In the genomic region with DNA sequence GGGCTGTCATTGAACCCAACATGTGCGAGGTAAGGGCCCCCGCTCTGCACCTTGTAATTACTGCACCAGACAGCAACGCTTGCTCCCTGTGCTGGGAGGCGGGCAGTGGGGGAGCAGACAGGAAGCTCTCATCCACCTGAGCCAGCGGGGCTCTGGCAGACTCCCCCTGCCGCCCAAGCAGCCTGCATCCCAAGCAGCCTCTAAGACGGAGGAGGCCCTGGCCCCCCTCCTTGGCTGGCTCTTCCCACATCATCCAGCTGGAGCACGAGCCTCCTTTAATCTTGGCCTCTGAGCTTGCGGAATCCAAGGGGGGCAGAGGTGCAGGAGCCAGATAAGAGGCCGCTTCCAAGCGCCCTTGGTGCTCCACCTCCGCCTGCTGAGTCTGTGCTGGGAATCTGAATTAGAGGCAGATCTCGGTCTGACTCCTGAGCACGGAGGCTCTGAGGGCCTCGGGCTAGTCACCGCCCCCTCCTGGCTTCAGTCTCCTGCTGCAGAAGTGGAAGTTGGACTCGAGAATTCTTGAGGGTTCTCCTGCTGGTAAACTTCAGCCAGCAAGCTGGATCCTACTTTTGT, we compare ENCODE assay signal across 11 cellular contexts. TPM values are rescaled to one million over a fixed set of nuclear protein-coding genes. Genes with fewer than 3 reads are reported as not detected.
DNase-seq lines count a peak whose midpoint lies in the region; ATAC-seq, FAIRE-seq and TF ChIP-seq lines count a peak whose summit lies in the region.
"Had no signal": no experiment of that assay in that cellular context is flagged by ENCODE, and none has a peak within 500 bp of the region (broad histone marks: within the 10 kb centered on the region; RNA-seq: fewer than 3 reads in every experiment).

No MANE protein-coding gene starts in this region.

- peaks cover 35% of the 10 kb centered on the region for H3K4me1 ChIP-seq in HepG2 (ENCODE audit: insufficient read depth, low read length)
- H3K4me1 ChIP-seq in right lobe of liver: no peaks in the 10 kb centered on the region
- peaks cover 22% of the 10 kb centered on the region for H3K4me1 ChIP-seq in iPS-20b (ENCODE audit: insufficient read depth, low read length)

- no peak overlapping the region for H3K4me2 ChIP-seq in HepG2 (ENCODE audit: low read depth, low read length)

- intact Hi-C loops in HepG2 (cut with micrococcal nuclease; ENCODE audit: unreplicated experiment) (loop anchor here (2.0 kb wide), 1 partner anchor 42 kb away; no protein-coding TSS in a partner anchor), right lobe of liver (cut with DNase I) (no loop called here)

- in situ Hi-C loops in HepG2 (cut with HindIII; ENCODE audit: extremely low pct_ligation_motif_present, low pct_unique_long_range_greater_than_20kb): no loop called here

- DNase-seq in HepG2 (ENCODE audit: low spot score) (no peak), right lobe of liver (no peak), astrocyte of the hippocampus (ENCODE audit: low read depth, low spot score) (peak; percentile 71), mesenteric fat pad (ENCODE audit: low spot score) (no peak)

- TF ChIP-seq EP300 in HepG2 (IDR thresholded peaks at IDR 0.05; ENCODE audit: low read depth in 2 of 2, low read length in 2 of 2) (no peak), HepG2 (CRISPR knock-in tag; IDR thresholded peaks at IDR 0.05; ENCODE audit: borderline replicate concordance) (no peak)

- H3K9me3 ChIP-seq in HepG2 (ENCODE audit: low read length): no peaks in the 10 kb centered on the region
- H3K9me3 ChIP-seq in right lobe of liver: no peaks in the 10 kb centered on the region
- H3K9me3 ChIP-seq in iPS-20b (ENCODE audit: insufficient read depth, low read depth, low read length): no peaks in the 10 kb centered on the region
- H3K9me3 ChIP-seq: lower lobe of right lung had no signal

- BruUV-seq in HepG2 (replicated peaks; lab: Mats Ljungman, UMichigan): no TSS peak

- H3K36me3 ChIP-seq in HepG2 (replicated peaks in 1 of 2; ENCODE audit: control insufficient read depth in 1 of 2, insufficient read depth in 2 of 2, low read length in 2 of 2): peaks cover 9 to 11% of the 10 kb centered on the region in 2 experiments; a peak in 3 of 5 replicates
- peaks cover 0 to 5% (median 0%) of the 10 kb centered on the region in 4 donors for H3K36me3 ChIP-seq in right lobe of liver
- H3K36me3 ChIP-seq in iPS-20b (ENCODE audit: insufficient read depth, low read depth, low read length): peaks cover 20% of the 10 kb centered on the region; the same call in 1 of the 2 replicates

- TF ChIP-seq POLR2A in HepG2 (IDR thresholded peaks at IDR 0.05; ENCODE audit: insufficient read depth in 1 of 2, low read depth in 2 of 2, low read length in 2 of 2) (no peak), right lobe of liver (IDR thresholded peaks at IDR 0.05) (no peak)

- H3K9ac ChIP-seq in HepG2 (ENCODE audit: insufficient read depth, low read depth, low read length) (no peak overlapping the region), iPS-20b (ENCODE audit: low read depth, low read length) (no peak overlapping the region)

- no peak overlapping the region for H2AFZ ChIP-seq in HepG2 (ENCODE audit: low read length)

- H3K4me3 ChIP-seq in HepG2 (replicated peaks in 1 of 3; ENCODE audit: insufficient read depth in 1 of 3, low read depth in 2 of 3, low read length in 3 of 3) (no peak overlapping the region), right lobe of liver (no peak overlapping the region), iPS-20b (ENCODE audit: low read length) (peak overlapping the region; percentile 12; the same call in 1 of the 2 replicates)
- H3K4me3 ChIP-seq: lower lobe of right lung had no signal

- H4K20me1 ChIP-seq in HepG2 (ENCODE audit: insufficient read depth, low read length): no peaks in the 10 kb centered on the region; the same call in 1 of the 2 replicates

- H3K27me3 ChIP-seq in HepG2 (ENCODE audit: control insufficient read depth in 1 of 2, insufficient read depth in 2 of 2, low read length in 2 of 2) (peaks cover 0 to under 1% of the 10 kb centered on the region in 2 experiments; a peak in 1 of 5 replicates), right lobe of liver (no peaks in the 10 kb centered on the region), iPS-20b (ENCODE audit: insufficient read depth, low read length) (peaks cover 28% of the 10 kb centered on the region)

- H3K27ac ChIP-seq in HepG2 (ENCODE audit: extremely low read length, insufficient read depth, low read length): no peak overlapping the region
- no peak overlapping the region for H3K27ac ChIP-seq in right lobe of liver
- no peak overlapping the region for H3K27ac ChIP-seq in iPS-20b (ENCODE audit: low read length)
- H3K27ac ChIP-seq: lower lobe of right lung had no signal

- no peaks in the 10 kb centered on the region for H3K79me2 ChIP-seq in HepG2 (ENCODE audit: insufficient read depth, low read length)

- FAIRE-seq in HepG2 (lab: Jason Lieb, UNC): no peak
- FAIRE-seq: endometrium had no signal

- TF ChIP-seq RAD21 in HepG2 (CRISPR knock-in tag; IDR thresholded peaks at IDR 0.05): no peak

- CTCF ChIA-PET in HepG2 (lab: Yijun Ruan, JAX; ENCODE audit: low intra/inter-chr PET ratio, low total read pairs): interaction anchor here (3.3 kb wide), 1 partner anchor 41 kb away, joined by 16 read pairs; no protein-coding TSS in a partner anchor

- 94% methylated on average over 15 of the region's 17 CpGs for WGBS in HepG2 (ENCODE audit: low lambda C conversion rate)
- WGBS in right lobe of liver (ENCODE audit: insufficient coverage, low coverage, low lambda C conversion rate, missing lambda C conversion rate): 40% methylated on average over 1 of the region's 17 CpGs

- TF ChIP-seq CTCF in HepG2 (CRISPR knock-in tag; IDR thresholded peaks at IDR 0.05) (no peak), right lobe of liver (IDR thresholded peaks at IDR 0.05) (no peak)

- POLR2A ChIA-PET in HepG2 (lab: Yijun Ruan, JAX): interaction anchor here (4.7 kb wide), 1 partner anchor 16 kb away, joined by 37 read pairs; no protein-coding TSS in a partner anchor

- ATAC-seq in HepG2 (no peak), right lobe of liver (no peak), GM21360 (IDR thresholded peaks at IDR 0.05; ENCODE audit: unreplicated experiment) (no peak), GM19395 (IDR thresholded peaks at IDR 0.05; ENCODE audit: unreplicated experiment) (no peak), GM21717 (IDR thresholded peaks at IDR 0.05; ENCODE audit: unreplicated experiment) (no peak)

TF ChIP-seq in HepG2, 621 proteins besides CTCF, POLR2A, EP300 and RAD21 (continues in another document):
- TF ChIP-seq TBX2 (CRISPR knock-in tag; IDR thresholded peaks at IDR 0.05; ENCODE audit: borderline replicate concordance): 0 out of 2 replicates have a peak, but pooled peaks have one; percentile 36
- no peak for TF ChIP-seq CBX5 (CRISPR knock-in tag; IDR thresholded peaks at IDR 0.05; ENCODE audit: borderline replicate concordance)

RNA-seq across cellular contexts. Expression of a gene that starts 40.0 kb away (rescaled TPM):
- total RNA-seq in HepG2 (2016; rRNA removed; fragmentation: Illumina TruSeq; extraction: Trizol): not detected in 2 replicates
- total RNA-seq in HepG2 (2016; cell fraction: cytosol; rRNA removed; fragmentation: Illumina TruSeq; extraction: Trizol; ENCODE audit: low read depth): not detected in 2 replicates
- total RNA-seq in HepG2 (2016; cell fraction: insoluble cytoplasmic fraction; rRNA removed; fragmentation: Illumina TruSeq; extraction: Trizol): not detected in 2 replicates
- not detected in 2 replicates for total RNA-seq in HepG2 (2016; cell fraction: membrane; rRNA removed; fragmentation: Illumina TruSeq; extraction: Trizol)
- not detected in 2 replicates for total RNA-seq in HepG2 (2016; cell fraction: nucleus; rRNA removed; fragmentation: Illumina TruSeq; extraction: Trizol)
- not detected in 2 replicates for polyA plus RNA-seq in HepG2 (2011; rRNA removed)
- polyA plus RNA-seq in HepG2 (2011; cell fraction: cytosol; rRNA removed): not detected in 2 replicates
- polyA plus RNA-seq in HepG2 (2011; cell fraction: nucleus; rRNA removed): 0.10 TPM in 1 of 2 replicates, not detected in the other
- not detected in 2 replicates for polyA plus RNA-seq in HepG2 (2012)
- not detected in 2 replicates for polyA plus RNA-seq in HepG2 (2016; cell fraction: cytosol; fragmentation: Illumina TruSeq; extraction: Trizol; ENCODE audit: low read depth)
- polyA plus RNA-seq in HepG2 (2016; cell fraction: insoluble cytoplasmic fraction; fragmentation: Illumina TruSeq; extraction: Trizol; ENCODE audit: low read depth): not detected in 2 replicates
- not detected in 2 replicates for polyA plus RNA-seq in HepG2 (2016; cell fraction: membrane; fragmentation: Illumina TruSeq; extraction: Trizol; ENCODE audit: low read depth)
- not detected in 2 replicates for polyA plus RNA-seq in HepG2 (2016; cell fraction: nucleus; fragmentation: Illumina TruSeq; extraction: Trizol; ENCODE audit: insufficient read depth, low read depth)
- polyA minus RNA-seq in HepG2 (2011; rRNA and poly(A)+ RNA removed; ENCODE audit: low replicate concordance): 0.04 TPM in 1 of 2 replicates, not detected in the other
- not detected in 2 replicates for polyA minus RNA-seq in HepG2 (2011; cell fraction: cytosol; rRNA and poly(A)+ RNA removed)
- not detected in 2 replicates for polyA minus RNA-seq in HepG2 (2011; cell fraction: nucleus; rRNA and poly(A)+ RNA removed)
- not detected for total RNA-seq in right lobe of liver
- 0.35 TPM for total RNA-seq in mesenteric fat pad
- total RNA-seq: activated T-helper 2 cell treated with anti-CD3 and anti-CD28 coated beads, Interferon-gamma antibody, Interleukin-2, Interleukin-4, amounts not matched to agents 10 μg/mL and 5 μg/mL and 100 μg/mL, durations not matched to agents 14 hours and 24 hours and 36 hours had no signal

RNA-seq across cellular contexts. Expression of a gene that starts 58.1 kb away (rescaled TPM):
- 35.7 and 42.8 TPM in 2 replicates for total RNA-seq in HepG2 (2016; rRNA removed; fragmentation: Illumina TruSeq; extraction: Trizol)
- total RNA-seq in HepG2 (2016; cell fraction: cytosol; rRNA removed; fragmentation: Illumina TruSeq; extraction: Trizol; ENCODE audit: low read depth): 13.2 and 13.6 TPM in 2 replicates
- 37.9 and 41.5 TPM in 2 replicates for total RNA-seq in HepG2 (2016; cell fraction: insoluble cytoplasmic fraction; rRNA removed; fragmentation: Illumina TruSeq; extraction: Trizol)
- 26.7 and 30.9 TPM in 2 replicates for total RNA-seq in HepG2 (2016; cell fraction: membrane; rRNA removed; fragmentation: Illumina TruSeq; extraction: Trizol)
- 40.9 and 42.4 TPM in 2 replicates for total RNA-seq in HepG2 (2016; cell fraction: nucleus; rRNA removed; fragmentation: Illumina TruSeq; extraction: Trizol)
- 30.6 and 41.5 TPM in 2 replicates for polyA plus RNA-seq in HepG2 (2011; rRNA removed)
- 30.0 and 34.9 TPM in 2 replicates for polyA plus RNA-seq in HepG2 (2011; cell fraction: cytosol; rRNA removed)
- polyA plus RNA-seq in HepG2 (2011; cell fraction: nucleus; rRNA removed): 50.8 and 59.8 TPM in 2 replicates
- 29.1 and 29.9 TPM in 2 replicates for polyA plus RNA-seq in HepG2 (2012)
- polyA plus RNA-seq in HepG2 (2016; cell fraction: cytosol; fragmentation: Illumina TruSeq; extraction: Trizol; ENCODE audit: low read depth): 3.6 and 4.5 TPM in 2 replicates
- polyA plus RNA-seq in HepG2 (2016; cell fraction: insoluble cytoplasmic fraction; fragmentation: Illumina TruSeq; extraction: Trizol; ENCODE audit: low read depth): 42.7 and 43.4 TPM in 2 replicates
- 9.8 and 11.9 TPM in 2 replicates for polyA plus RNA-seq in HepG2 (2016; cell fraction: membrane; fragmentation: Illumina TruSeq; extraction: Trizol; ENCODE audit: low read depth)
- polyA plus RNA-seq in HepG2 (2016; cell fraction: nucleus; fragmentation: Illumina TruSeq; extraction: Trizol; ENCODE audit: insufficient read depth, low read depth): 92.2 and 100 TPM in 2 replicates
- polyA minus RNA-seq in HepG2 (2011; rRNA and poly(A)+ RNA removed; ENCODE audit: low replicate concordance): 68.1 and 91.6 TPM in 2 replicates
- polyA minus RNA-seq in HepG2 (2011; cell fraction: cytosol; rRNA and poly(A)+ RNA removed): 23.7 and 37.7 TPM in 2 replicates
- 38.2 and 50.8 TPM in 2 replicates for polyA minus RNA-seq in HepG2 (2011; cell fraction: nucleus; rRNA and poly(A)+ RNA removed)
- 10 to 100 TPM; 14.9 to 22.9 (median 17.4) TPM for total RNA-seq in right lobe of liver
- 62.1 TPM for total RNA-seq in mesenteric fat pad
